Comparison of ENCODE assay signal across 8 cellular contexts in the genomic region with DNA sequence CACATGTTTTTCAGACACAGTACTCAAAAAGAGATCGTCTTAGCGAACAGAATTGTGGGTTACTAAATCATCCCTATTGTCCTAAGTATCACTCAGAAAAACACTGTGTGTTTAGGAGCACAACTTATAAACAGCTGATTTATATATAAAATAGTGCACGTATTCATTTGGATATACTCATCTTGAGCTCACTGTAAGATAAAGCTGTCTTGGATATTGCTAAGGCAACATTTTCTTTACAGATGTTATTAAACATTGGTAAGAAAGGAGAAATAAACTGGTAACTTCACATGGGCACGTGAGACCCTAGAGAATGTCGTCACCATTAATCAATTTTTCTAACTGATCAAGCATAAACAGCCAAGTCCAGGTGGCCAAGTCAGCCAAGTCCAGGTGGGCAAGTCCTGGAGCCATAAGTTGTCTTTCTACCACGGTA. TPM values are rescaled to one million over a fixed set of nuclear protein-coding genes. Genes with fewer than 3 reads are reported as not detected.
DNase-seq lines count a peak whose midpoint lies in the region; ATAC-seq and TF ChIP-seq lines count a peak whose summit lies in the region.

No MANE protein-coding gene starts in this region.

- H3K27ac ChIP-seq in liver (ENCODE audit: low read depth in 1 of 2, low read length in 2 of 2): peak overlapping the region; percentile 95
- peak overlapping the region; percentile 84 for H3K27ac ChIP-seq in upper lobe of right lung

- DNase-seq in CD14-positive monocyte (ENCODE audit: low spot score) (no peak), upper lobe of right lung (no peak), DMS79 (lab: John Stamatoyannopoulos, UW) (no peak)
- no peak for DNase-seq in activated naive CD8-positive, alpha-beta T cell treated with anti-CD3 and anti-CD28 coated beads, Interleukin-2, amount 10 ng/mL, durations not matched to agents 7 days and 5 days

- H3K27me3 ChIP-seq in liver (ENCODE audit: control insufficient read depth in 4 of 4, insufficient read depth in 4 of 4, low read length in 3 of 4): no peaks in the 10 kb centered on the region
- no peaks in the 10 kb centered on the region for H3K27me3 ChIP-seq in upper lobe of right lung

- H3K4me3 ChIP-seq in liver (ENCODE audit: low read depth in 1 of 3, low read length in 3 of 3): peak overlapping the region; percentile 87 to 95 (median 93)
- H3K4me3 ChIP-seq in upper lobe of right lung: peak overlapping the region; percentile 91

- H3K27me3 Mint-ChIP-seq in CD14-positive monocyte (ENCODE audit: low read depth in 3 of 3): peaks cover 48 to 57% (median 51%) of the 10 kb centered on the region in 3 donors
- H3K27me3 Mint-ChIP-seq in activated naive CD8-positive, alpha-beta T cell treated with anti-CD3 and anti-CD28 coated beads, Interleukin-2, amount 10 ng/mL, durations not matched to agents 7 days and 5 days: peaks cover 63% of the 10 kb centered on the region

- peaks cover 0 to 5% (median 0%) of the 10 kb centered on the region in 7 donors for H3K9me3 Mint-ChIP-seq in CD14-positive monocyte
- H3K9me3 Mint-ChIP-seq in activated naive CD8-positive, alpha-beta T cell treated with anti-CD3 and anti-CD28 coated beads, Interleukin-2, amount 10 ng/mL, durations not matched to agents 7 days and 5 days: no peaks in the 10 kb centered on the region

- H3K4me1 ChIP-seq in liver (ENCODE audit: control insufficient read depth in 4 of 4, insufficient read depth in 4 of 4, low read length in 3 of 4) (peaks cover 0 to 35% (median 13%) of the 10 kb centered on the region in 4 donors), upper lobe of right lung (peaks cover 12% of the 10 kb centered on the region)

- under 1% methylated on average over 6 of the region's 6 CpGs for WGBS in liver

- peaks cover 22% of the 10 kb centered on the region for H3K4me1 Mint-ChIP-seq in CD14-positive monocyte
- H3K4me1 Mint-ChIP-seq in activated naive CD8-positive, alpha-beta T cell treated with anti-CD3 and anti-CD28 coated beads, Interleukin-2, amount 10 ng/mL, durations not matched to agents 7 days and 5 days: peaks cover 11% of the 10 kb centered on the region

- H3K36me3 Mint-ChIP-seq in CD14-positive monocyte: peaks cover 0 to 3% of the 10 kb centered on the region in 2 donors
- no peaks in the 10 kb centered on the region for H3K36me3 Mint-ChIP-seq in activated naive CD8-positive, alpha-beta T cell treated with anti-CD3 and anti-CD28 coated beads, Interleukin-2, amount 10 ng/mL, durations not matched to agents 7 days and 5 days

- intact Hi-C loops in CD14-positive monocyte (cut with micrococcal nuclease) (no loop called here), upper lobe of right lung (cut with DNase I) (no loop called here)

- TF ChIP-seq CTCF in CD14-positive monocyte (IDR thresholded peaks at IDR 0.05) (no peak), liver (IDR thresholded peaks at IDR 0.05; ENCODE audit: low read depth, low read length, missing input control) (no peak), upper lobe of right lung (IDR thresholded peaks at IDR 0.05) (no peak)

- TF ChIP-seq RAD21 in liver (IDR thresholded peaks at IDR 0.05): no peak

- H3K36me3 ChIP-seq in liver (ENCODE audit: control insufficient read depth in 4 of 4, insufficient read depth in 3 of 4, low read depth in 1 of 4, low read length in 3 of 4) (no peaks in the 10 kb centered on the region), upper lobe of right lung (no peaks in the 10 kb centered on the region)

- peak overlapping the region; percentile 55 to 59 for H3K4me3 Mint-ChIP-seq in CD14-positive monocyte
- peak overlapping the region; percentile 73 for H3K4me3 Mint-ChIP-seq in activated naive CD8-positive, alpha-beta T cell treated with anti-CD3 and anti-CD28 coated beads, Interleukin-2, amount 10 ng/mL, durations not matched to agents 7 days and 5 days

- ATAC-seq in HG02798 (IDR thresholded peaks at IDR 0.05; ENCODE audit: poor library complexity, unreplicated experiment) (peak; percentile 0), upper lobe of right lung (no peak), HG02884 (IDR thresholded peaks at IDR 0.05; ENCODE audit: unreplicated experiment) (no peak), GM21717 (IDR thresholded peaks at IDR 0.05; ENCODE audit: unreplicated experiment) (no peak)
- ATAC-seq in activated naive CD8-positive, alpha-beta T cell treated with anti-CD3 and anti-CD28 coated beads, Interleukin-2, amount 10 ng/mL, durations not matched to agents 7 days and 5 days (ENCODE audit: low read depth): no peak

- H3K9ac ChIP-seq in liver (ENCODE audit: low read depth in 1 of 2, low read length in 2 of 2): peak overlapping the region; percentile 3 to 75

- no peak overlapping the region for H3K27ac Mint-ChIP-seq in CD14-positive monocyte
- peak overlapping the region; percentile 15 for H3K27ac Mint-ChIP-seq in activated naive CD8-positive, alpha-beta T cell treated with anti-CD3 and anti-CD28 coated beads, Interleukin-2, amount 10 ng/mL, durations not matched to agents 7 days and 5 days

- H3K9me3 ChIP-seq in liver (ENCODE audit: control insufficient read depth in 4 of 4, low read length in 3 of 4): no peaks in the 10 kb centered on the region
- H3K9me3 ChIP-seq in upper lobe of right lung: no peaks in the 10 kb centered on the region

- POLR2A ChIA-PET in activated naive CD8-positive, alpha-beta T cell treated with anti-CD3 and anti-CD28 coated beads, Interleukin-2, amount 10 ng/mL, durations not matched to agents 7 days and 5 days (lab: Charles Lee): no interaction called here

TF ChIP-seq in liver, 16 proteins besides CTCF, POLR2A, EP300 and RAD21:
- TF ChIP-seq NR2F2 (IDR thresholded peaks at IDR 0.05) (no peak), YY1 (IDR thresholded peaks at IDR 0.05) (no peak), HNF4A (conservative IDR thresholded peaks at IDR 0.05) (no peak), FOXA2 (IDR thresholded peaks at IDR 0.05) (no peak), TAF1 (conservative IDR thresholded peaks at IDR 0.05) (no peak), HNF4G (IDR thresholded peaks at IDR 0.05) (no peak), EGR1 (IDR thresholded peaks at IDR 0.05; ENCODE audit: low read depth in 2 of 2) (no peak), SP1 (IDR thresholded peaks at IDR 0.05) (no peak), JUND (IDR thresholded peaks at IDR 0.05) (no peak), GABPA (IDR thresholded peaks at IDR 0.05 in 1 of 2, conservative IDR thresholded peaks at IDR 0.05 in 1 of 2) (no peak), RXRA (IDR thresholded peaks at IDR 0.05) (no peak), FOXA1 (IDR thresholded peaks at IDR 0.05) (no peak)
- TF ChIP-seq, protein P1, sequence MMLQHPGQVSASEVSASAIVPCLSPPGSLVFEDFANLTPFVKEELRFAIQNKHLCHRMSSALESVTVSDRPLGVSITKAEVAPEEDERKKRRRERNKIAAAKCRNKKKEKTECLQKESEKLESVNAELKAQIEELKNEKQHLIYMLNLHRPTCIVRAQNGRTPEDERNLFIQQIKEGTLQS (IDR thresholded peaks at IDR 0.05): no peak
- TF ChIP-seq, protein P2, sequence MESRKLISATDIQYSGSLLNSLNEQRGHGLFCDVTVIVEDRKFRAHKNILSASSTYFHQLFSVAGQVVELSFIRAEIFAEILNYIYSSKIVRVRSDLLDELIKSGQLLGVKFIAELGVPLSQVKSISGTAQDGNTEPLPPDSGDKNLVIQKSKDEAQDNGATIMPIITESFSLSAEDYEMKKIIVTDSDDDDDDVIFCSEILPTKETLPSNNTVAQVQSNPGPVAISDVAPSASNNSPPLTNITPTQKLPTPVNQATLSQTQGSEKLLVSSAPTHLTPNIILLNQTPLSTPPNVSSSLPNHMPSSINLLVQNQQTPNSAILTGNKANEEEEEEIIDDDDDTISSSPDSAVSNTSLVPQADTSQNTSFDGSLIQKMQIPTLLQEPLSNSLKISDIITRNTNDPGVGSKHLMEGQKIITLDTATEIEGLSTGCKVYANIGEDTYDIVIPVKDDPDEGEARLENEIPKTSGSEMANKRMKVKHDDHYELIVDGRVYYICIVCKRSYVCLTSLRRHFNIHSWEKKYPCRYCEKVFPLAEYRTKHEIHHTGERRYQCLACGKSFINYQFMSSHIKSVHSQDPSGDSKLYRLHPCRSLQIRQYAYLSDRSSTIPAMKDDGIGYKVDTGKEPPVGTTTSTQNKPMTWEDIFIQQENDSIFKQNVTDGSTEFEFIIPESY (IDR thresholded peaks at IDR 0.05): no peak
- TF ChIP-seq, protein P3, sequence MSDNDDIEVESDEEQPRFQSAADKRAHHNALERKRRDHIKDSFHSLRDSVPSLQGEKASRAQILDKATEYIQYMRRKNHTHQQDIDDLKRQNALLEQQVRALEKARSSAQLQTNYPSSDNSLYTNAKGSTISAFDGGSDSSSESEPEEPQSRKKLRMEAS (IDR thresholded peaks at IDR 0.05): no peak
- TF ChIP-seq, protein P4, sequence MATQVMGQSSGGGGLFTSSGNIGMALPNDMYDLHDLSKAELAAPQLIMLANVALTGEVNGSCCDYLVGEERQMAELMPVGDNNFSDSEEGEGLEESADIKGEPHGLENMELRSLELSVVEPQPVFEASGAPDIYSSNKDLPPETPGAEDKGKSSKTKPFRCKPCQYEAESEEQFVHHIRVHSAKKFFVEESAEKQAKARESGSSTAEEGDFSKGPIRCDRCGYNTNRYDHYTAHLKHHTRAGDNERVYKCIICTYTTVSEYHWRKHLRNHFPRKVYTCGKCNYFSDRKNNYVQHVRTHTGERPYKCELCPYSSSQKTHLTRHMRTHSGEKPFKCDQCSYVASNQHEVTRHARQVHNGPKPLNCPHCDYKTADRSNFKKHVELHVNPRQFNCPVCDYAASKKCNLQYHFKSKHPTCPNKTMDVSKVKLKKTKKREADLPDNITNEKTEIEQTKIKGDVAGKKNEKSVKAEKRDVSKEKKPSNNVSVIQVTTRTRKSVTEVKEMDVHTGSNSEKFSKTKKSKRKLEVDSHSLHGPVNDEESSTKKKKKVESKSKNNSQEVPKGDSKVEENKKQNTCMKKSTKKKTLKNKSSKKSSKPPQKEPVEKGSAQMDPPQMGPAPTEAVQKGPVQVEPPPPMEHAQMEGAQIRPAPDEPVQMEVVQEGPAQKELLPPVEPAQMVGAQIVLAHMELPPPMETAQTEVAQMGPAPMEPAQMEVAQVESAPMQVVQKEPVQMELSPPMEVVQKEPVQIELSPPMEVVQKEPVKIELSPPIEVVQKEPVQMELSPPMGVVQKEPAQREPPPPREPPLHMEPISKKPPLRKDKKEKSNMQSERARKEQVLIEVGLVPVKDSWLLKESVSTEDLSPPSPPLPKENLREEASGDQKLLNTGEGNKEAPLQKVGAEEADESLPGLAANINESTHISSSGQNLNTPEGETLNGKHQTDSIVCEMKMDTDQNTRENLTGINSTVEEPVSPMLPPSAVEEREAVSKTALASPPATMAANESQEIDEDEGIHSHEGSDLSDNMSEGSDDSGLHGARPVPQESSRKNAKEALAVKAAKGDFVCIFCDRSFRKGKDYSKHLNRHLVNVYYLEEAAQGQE (IDR thresholded peaks at IDR 0.05): no peak

RNA-seq across cellular contexts. Expression of a gene that starts 1.7 kb away (rescaled TPM):
- under 1 TPM in 1 of 2 donors, not detected in 1; 0.03 TPM for polyA plus RNA-seq in CD14-positive monocyte
- 1 to 10 TPM; 4.7 to 5.7 TPM for total RNA-seq in activated naive CD8-positive, alpha-beta T cell treated with anti-CD3 and anti-CD28 coated beads, Interleukin-2, amount 10 ng/mL, durations not matched to agents 7 days and 5 days
- total RNA-seq in liver: 10 to 100 TPM; 10.9 to 24.1 TPM
- polyA plus RNA-seq in liver: 1 to 10 TPM; 6.1 to 8.9 TPM
- total RNA-seq in upper lobe of right lung: 73.5 TPM
